Comparison of ENCODE assay signal across 7 cellular contexts in genomic region chr11:16924826-16925494, GRCh38.
DNase-seq lines count a peak whose midpoint lies in the region; ATAC-seq and TF ChIP-seq lines count a peak whose summit lies in the region.

No MANE protein-coding gene starts in this region.

- intact Hi-C loops in left ventricle myocardium inferior (cut with micrococcal nuclease) = no loop called here

- no peaks in the 10 kb centered on the region for H3K9me3 Mint-ChIP-seq in activated naive CD8-positive, alpha-beta T cell (ENCODE audit: low read depth)

- no peaks in the 10 kb centered on the region for H3K9me3 ChIP-seq in left ventricle myocardium inferior (replicated peaks)

- peak; percentile 47 for DNase-seq in left ventricle myocardium inferior
- DNase-seq in stimulated activated CD4-positive, alpha-beta T cell treated with anti-CD3 and anti-CD28 coated beads, Interleukin-1b, Interleukin-23, amount 100 ng/mL, for 48 hours = no peak
- DNase-seq in NCI-H187 treated with DMSO at 0.1 percent for 48 hours (lab: John Stamatoyannopoulos, UW) = no peak

- peak overlapping the region; percentile 72 for H3K4me3 ChIP-seq in left ventricle myocardium inferior
- H3K4me3 ChIP-seq in rectal smooth muscle tissue (ENCODE audit: low read length) = peak overlapping the region; percentile 66

- peaks cover 15% of the 10 kb centered on the region for H3K27me3 Mint-ChIP-seq in activated naive CD8-positive, alpha-beta T cell

- H3K4me1 Mint-ChIP-seq in activated naive CD8-positive, alpha-beta T cell (ENCODE audit: low read depth) = peaks cover 9% of the 10 kb centered on the region

- no peak overlapping the region for H3K27ac Mint-ChIP-seq in activated naive CD8-positive, alpha-beta T cell

- H3K27ac ChIP-seq in left ventricle myocardium inferior (replicated peaks) (peak overlapping the region; percentile 71), rectal smooth muscle tissue (ENCODE audit: low read depth, low read length) (no peak overlapping the region)

- no peak for TF ChIP-seq CTCF in left ventricle myocardium inferior (IDR thresholded peaks at IDR 0.05; ENCODE audit: borderline replicate concordance)

- H3K36me3 Mint-ChIP-seq in activated naive CD8-positive, alpha-beta T cell = no peaks in the 10 kb centered on the region

- ATAC-seq in GM18498 (IDR thresholded peaks at IDR 0.05; ENCODE audit: unreplicated experiment) (peak; percentile 17), HG03039 (IDR thresholded peaks at IDR 0.05; ENCODE audit: unreplicated experiment) (peak; percentile 7)

- H3K4me1 ChIP-seq in left ventricle myocardium inferior (peaks cover 56% of the 10 kb centered on the region), rectal smooth muscle tissue (ENCODE audit: control insufficient read depth, insufficient read depth, low read length) (no peaks in the 10 kb centered on the region)

- no peak overlapping the region for H3K9ac ChIP-seq in rectal smooth muscle tissue (ENCODE audit: low read length)

- H3K27me3 ChIP-seq in left ventricle myocardium inferior (ENCODE audit: low read depth) (peaks cover 34% of the 10 kb centered on the region), rectal smooth muscle tissue (ENCODE audit: control insufficient read depth, insufficient read depth, low read length) (no peaks in the 10 kb centered on the region)

- H3K36me3 ChIP-seq in left ventricle myocardium inferior (no peaks in the 10 kb centered on the region), rectal smooth muscle tissue (ENCODE audit: control insufficient read depth, insufficient read depth, low read length) (no peaks in the 10 kb centered on the region)

- H3K4me3 Mint-ChIP-seq in activated naive CD8-positive, alpha-beta T cell = peak overlapping the region; percentile 56
